Comparison of ENCODE assay signal across 2 cellular contexts in the genomic region with DNA sequence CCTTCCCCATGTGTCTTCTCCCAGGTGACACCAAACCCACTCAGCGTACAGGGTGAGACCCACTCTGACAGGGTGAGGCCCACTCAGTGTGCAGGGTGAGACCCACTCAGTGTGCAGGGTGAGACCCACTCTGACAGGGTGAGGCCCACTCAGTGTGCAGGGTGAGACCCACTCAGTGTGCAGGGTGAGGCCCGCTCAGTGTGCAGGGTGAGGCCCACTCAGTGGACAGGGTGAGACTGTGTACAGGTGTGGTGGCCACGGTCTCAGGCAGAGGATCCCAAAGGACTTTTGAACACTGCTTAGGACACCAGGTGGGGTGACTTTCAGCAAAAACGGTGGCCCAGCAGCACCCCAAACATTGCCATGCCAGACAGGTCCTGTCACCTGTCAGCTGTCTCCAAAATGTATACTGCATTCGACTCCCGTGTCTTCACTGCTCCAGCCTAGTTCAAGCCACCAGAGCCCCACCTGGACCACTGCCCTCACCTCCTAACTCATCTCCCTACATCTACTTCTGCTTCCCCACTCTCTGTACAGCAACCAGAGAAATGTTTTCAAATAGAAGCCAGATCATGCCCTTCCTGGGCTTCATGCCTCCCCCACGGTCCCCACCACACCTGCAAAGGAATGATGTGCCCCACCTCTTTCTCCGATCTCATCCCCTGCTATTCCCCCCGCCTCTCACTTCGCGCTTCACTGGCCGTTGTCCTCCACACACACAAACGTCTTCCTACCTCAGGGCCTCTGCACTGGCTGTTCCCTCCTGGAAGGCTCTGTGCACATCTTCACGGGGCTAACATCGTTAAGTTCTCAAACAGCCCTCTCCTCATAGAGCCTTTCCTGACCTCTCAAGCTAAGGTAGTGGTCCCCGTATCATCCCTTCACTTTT.
A peak's percentile ranks its signal among the peaks of the same experiment; 100 is the strongest.
TF ChIP-seq lines count a peak whose summit lies in the region.

No MANE protein-coding gene starts in this region.

TF ChIP-seq in HepG2, 621 proteins besides CTCF, POLR2A, EP300 and RAD21:
- TF ChIP-seq IKZF4 (CRISPR knock-in tag; IDR thresholded peaks at IDR 0.05; ENCODE audit: borderline replicate concordance, low read depth, not compliant biosample characterization) (no peak), ZFP91 (CRISPR knock-in tag; IDR thresholded peaks at IDR 0.05; ENCODE audit: borderline replicate concordance) (peak; percentile 1; the same call in 1 of the 2 replicates), ZNF512 (CRISPR knock-in tag; IDR thresholded peaks at IDR 0.05) (0 out of 2 replicates have a peak, but pooled peaks have one; percentile 40), ZNF737 (CRISPR knock-in tag; IDR thresholded peaks at IDR 0.05; ENCODE audit: borderline replicate concordance) (0 out of 2 replicates have a peak, but pooled peaks have one; percentile 26)

TF ChIP-seq in H1, 55 proteins besides CTCF, POLR2A, EP300 and RAD21:
- TF ChIP-seq RFX5 (IDR thresholded peaks at IDR 0.05; ENCODE audit: borderline replicate concordance, low read depth, low read length), result no peak
- TF ChIP-seq TAF1 (IDR thresholded peaks at IDR 0.05; ENCODE audit: low read depth, low read length), result no peak
- no peak for TF ChIP-seq NANOG (IDR thresholded peaks at IDR 0.05; ENCODE audit: insufficient read depth, low read depth, low read length, poor library complexity, severe bottlenecking)
- no peak for TF ChIP-seq RBBP5 (IDR thresholded peaks at IDR 0.05; ENCODE audit: borderline replicate concordance, low read depth, low read length)
- TF ChIP-seq SP2 (IDR thresholded peaks at IDR 0.05; ENCODE audit: low read length), result no peak
- no peak for TF ChIP-seq CHD2 (IDR thresholded peaks at IDR 0.05; ENCODE audit: low read length)
- TF ChIP-seq, protein P1, sequence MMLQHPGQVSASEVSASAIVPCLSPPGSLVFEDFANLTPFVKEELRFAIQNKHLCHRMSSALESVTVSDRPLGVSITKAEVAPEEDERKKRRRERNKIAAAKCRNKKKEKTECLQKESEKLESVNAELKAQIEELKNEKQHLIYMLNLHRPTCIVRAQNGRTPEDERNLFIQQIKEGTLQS (IDR thresholded peaks at IDR 0.05; ENCODE audit: insufficient read depth, low read depth, low read length), result no peak
- TF ChIP-seq, protein P2, sequence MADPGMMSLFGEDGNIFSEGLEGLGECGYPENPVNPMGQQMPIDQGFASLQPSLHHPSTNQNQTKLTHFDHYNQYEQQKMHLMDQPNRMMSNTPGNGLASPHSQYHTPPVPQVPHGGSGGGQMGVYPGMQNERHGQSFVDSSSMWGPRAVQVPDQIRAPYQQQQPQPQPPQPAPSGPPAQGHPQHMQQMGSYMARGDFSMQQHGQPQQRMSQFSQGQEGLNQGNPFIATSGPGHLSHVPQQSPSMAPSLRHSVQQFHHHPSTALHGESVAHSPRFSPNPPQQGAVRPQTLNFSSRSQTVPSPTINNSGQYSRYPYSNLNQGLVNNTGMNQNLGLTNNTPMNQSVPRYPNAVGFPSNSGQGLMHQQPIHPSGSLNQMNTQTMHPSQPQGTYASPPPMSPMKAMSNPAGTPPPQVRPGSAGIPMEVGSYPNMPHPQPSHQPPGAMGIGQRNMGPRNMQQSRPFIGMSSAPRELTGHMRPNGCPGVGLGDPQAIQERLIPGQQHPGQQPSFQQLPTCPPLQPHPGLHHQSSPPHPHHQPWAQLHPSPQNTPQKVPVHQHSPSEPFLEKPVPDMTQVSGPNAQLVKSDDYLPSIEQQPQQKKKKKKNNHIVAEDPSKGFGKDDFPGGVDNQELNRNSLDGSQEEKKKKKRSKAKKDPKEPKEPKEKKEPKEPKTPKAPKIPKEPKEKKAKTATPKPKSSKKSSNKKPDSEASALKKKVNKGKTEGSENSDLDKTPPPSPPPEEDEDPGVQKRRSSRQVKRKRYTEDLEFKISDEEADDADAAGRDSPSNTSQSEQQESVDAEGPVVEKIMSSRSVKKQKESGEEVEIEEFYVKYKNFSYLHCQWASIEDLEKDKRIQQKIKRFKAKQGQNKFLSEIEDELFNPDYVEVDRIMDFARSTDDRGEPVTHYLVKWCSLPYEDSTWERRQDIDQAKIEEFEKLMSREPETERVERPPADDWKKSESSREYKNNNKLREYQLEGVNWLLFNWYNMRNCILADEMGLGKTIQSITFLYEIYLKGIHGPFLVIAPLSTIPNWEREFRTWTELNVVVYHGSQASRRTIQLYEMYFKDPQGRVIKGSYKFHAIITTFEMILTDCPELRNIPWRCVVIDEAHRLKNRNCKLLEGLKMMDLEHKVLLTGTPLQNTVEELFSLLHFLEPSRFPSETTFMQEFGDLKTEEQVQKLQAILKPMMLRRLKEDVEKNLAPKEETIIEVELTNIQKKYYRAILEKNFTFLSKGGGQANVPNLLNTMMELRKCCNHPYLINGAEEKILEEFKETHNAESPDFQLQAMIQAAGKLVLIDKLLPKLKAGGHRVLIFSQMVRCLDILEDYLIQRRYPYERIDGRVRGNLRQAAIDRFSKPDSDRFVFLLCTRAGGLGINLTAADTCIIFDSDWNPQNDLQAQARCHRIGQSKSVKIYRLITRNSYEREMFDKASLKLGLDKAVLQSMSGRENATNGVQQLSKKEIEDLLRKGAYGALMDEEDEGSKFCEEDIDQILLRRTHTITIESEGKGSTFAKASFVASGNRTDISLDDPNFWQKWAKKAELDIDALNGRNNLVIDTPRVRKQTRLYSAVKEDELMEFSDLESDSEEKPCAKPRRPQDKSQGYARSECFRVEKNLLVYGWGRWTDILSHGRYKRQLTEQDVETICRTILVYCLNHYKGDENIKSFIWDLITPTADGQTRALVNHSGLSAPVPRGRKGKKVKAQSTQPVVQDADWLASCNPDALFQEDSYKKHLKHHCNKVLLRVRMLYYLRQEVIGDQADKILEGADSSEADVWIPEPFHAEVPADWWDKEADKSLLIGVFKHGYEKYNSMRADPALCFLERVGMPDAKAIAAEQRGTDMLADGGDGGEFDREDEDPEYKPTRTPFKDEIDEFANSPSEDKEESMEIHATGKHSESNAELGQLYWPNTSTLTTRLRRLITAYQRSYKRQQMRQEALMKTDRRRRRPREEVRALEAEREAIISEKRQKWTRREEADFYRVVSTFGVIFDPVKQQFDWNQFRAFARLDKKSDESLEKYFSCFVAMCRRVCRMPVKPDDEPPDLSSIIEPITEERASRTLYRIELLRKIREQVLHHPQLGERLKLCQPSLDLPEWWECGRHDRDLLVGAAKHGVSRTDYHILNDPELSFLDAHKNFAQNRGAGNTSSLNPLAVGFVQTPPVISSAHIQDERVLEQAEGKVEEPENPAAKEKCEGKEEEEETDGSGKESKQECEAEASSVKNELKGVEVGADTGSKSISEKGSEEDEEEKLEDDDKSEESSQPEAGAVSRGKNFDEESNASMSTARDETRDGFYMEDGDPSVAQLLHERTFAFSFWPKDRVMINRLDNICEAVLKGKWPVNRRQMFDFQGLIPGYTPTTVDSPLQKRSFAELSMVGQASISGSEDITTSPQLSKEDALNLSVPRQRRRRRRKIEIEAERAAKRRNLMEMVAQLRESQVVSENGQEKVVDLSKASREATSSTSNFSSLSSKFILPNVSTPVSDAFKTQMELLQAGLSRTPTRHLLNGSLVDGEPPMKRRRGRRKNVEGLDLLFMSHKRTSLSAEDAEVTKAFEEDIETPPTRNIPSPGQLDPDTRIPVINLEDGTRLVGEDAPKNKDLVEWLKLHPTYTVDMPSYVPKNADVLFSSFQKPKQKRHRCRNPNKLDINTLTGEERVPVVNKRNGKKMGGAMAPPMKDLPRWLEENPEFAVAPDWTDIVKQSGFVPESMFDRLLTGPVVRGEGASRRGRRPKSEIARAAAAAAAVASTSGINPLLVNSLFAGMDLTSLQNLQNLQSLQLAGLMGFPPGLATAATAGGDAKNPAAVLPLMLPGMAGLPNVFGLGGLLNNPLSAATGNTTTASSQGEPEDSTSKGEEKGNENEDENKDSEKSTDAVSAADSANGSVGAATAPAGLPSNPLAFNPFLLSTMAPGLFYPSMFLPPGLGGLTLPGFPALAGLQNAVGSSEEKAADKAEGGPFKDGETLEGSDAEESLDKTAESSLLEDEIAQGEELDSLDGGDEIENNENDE (IDR thresholded peaks at IDR 0.05; ENCODE audit: insufficient replicate concordance, low read length), result no peak
- TF ChIP-seq EGR1 (IDR thresholded peaks at IDR 0.05; ENCODE audit: borderline replicate concordance, low read depth, low read length), result no peak
- no peak for TF ChIP-seq ZNF274 (IDR thresholded peaks at IDR 0.05; ENCODE audit: borderline replicate concordance, extremely low read depth, low read length)
- no peak for TF ChIP-seq PHF8 (conservative IDR thresholded peaks at IDR 0.05; ENCODE audit: low read depth, low read length)
- TF ChIP-seq USF2 (IDR thresholded peaks at IDR 0.05; ENCODE audit: low read length), result no peak
- no peak for TF ChIP-seq BRCA1 (IDR thresholded peaks at IDR 0.05; ENCODE audit: low read depth, low read length)
- TF ChIP-seq CBX5 (IDR thresholded peaks at IDR 0.05; ENCODE audit: low read depth, low read length), result no peak
- no peak for TF ChIP-seq HDAC6 (IDR thresholded peaks at IDR 0.05; ENCODE audit: low read depth, low read length)
- TF ChIP-seq CEBPB (IDR thresholded peaks at IDR 0.05; ENCODE audit: low read depth, low read length), result no peak
- TF ChIP-seq JUN (IDR thresholded peaks at IDR 0.05; ENCODE audit: low read depth, low read length), result no peak
TF ChIP-seq in H1: peak in this region for 0.
